26 cellular contexts compared by ENCODE assay signal in the genomic region with DNA sequence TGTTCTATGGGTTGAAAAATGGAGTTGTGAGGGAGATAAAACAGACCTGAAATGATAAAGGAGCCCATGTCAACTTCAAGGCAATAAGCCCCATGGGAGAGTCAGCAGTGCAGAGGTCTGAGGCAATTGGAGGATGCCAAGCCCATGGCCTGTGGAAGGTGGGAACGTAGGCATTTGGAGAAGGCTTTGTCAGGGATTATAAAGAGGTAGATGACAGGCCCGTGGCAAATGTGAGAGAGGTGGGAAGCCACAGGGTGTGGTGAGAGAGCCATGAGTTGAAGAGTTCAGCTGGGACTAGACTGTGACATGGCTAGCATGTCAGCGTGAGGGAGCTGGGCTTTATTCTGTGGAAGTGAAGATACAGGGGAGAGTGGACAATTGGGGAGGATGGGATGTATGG. TPM values are rescaled to one million over a fixed set of nuclear protein-coding genes. Genes with fewer than 3 reads are reported as not detected.
A peak's percentile ranks its signal among the peaks of the same experiment; 100 is the strongest.
DNase-seq lines count a peak whose midpoint lies in the region; ATAC-seq, FAIRE-seq and TF ChIP-seq lines count a peak whose summit lies in the region.
"Had no signal": no experiment of that assay in that cellular context is flagged by ENCODE, and none has a peak within 500 bp of the region (broad histone marks: within the 10 kb centered on the region; RNA-seq: fewer than 3 reads in every experiment).

No MANE protein-coding gene starts in this region.

- POLR2A ChIA-PET in K562 (lab: Yijun Ruan, JAX) (interaction anchor here (0.9 to 1.0 kb wide), 2 partner anchors 10 to 26 kb away, joined by 3 read pairs; no protein-coding TSS in a partner anchor), WTC11 (lab: Charles Lee) (interaction anchor here (1.1 kb wide), 1 partner anchor 114 kb away, joined by 3 read pairs; no protein-coding TSS in a partner anchor)

- no TSS peak for BruUV-seq in K562 (replicated peaks; lab: Mats Ljungman, UMichigan)

- TF ChIP-seq CTCF in K562 (IDR thresholded peaks at IDR 0.05 in 2 of 3, conservative IDR thresholded peaks at IDR 0.05 in 1 of 3; ENCODE audit: insufficient read depth in 2 of 3, low read depth in 1 of 3, low read length in 3 of 3) (no peak), neural progenitor cell (IDR thresholded peaks at IDR 0.05) (no peak), WTC11 (IDR thresholded peaks at IDR 0.05) (no peak)

- H3K9me3 ChIP-seq in K562 (replicated peaks; ENCODE audit: control insufficient read depth, insufficient read depth, low read depth, low read length), result no peaks in the 10 kb centered on the region
- no peaks in the 10 kb centered on the region for H3K9me3 ChIP-seq in neural progenitor cell (ENCODE audit: low read depth)
- H3K9me3 ChIP-seq: A549; BE2C; BLaER1 treated with 17β-estradiol and CSF1 and Interleukin-3, amounts not matched to agents 10 nM and 100 nM had no signal

- H3K9ac ChIP-seq in K562 (ENCODE audit: insufficient read depth in 1 of 2, low read depth in 2 of 2, low read length in 2 of 2) (no peak overlapping the region), neural progenitor cell (no peak overlapping the region)
- H3K9ac ChIP-seq: BLaER1 treated with 17β-estradiol and CSF1 and Interleukin-3, amounts not matched to agents 10 nM and 100 nM; GM23248 had no signal

- WGBS in K562 (ENCODE audit: insufficient coverage, low coverage, missing lambda C conversion rate), result 3% methylated on average over 3 of the region's 3 CpGs

- H3K27ac Mint-ChIP-seq in neural progenitor cell, result no peak overlapping the region
- H3K27ac Mint-ChIP-seq in WTC11, result no peak overlapping the region
- H3K27ac Mint-ChIP-seq: CD4-positive, alpha-beta T cell had no signal

- H3K27ac ChIP-seq in K562 (ENCODE audit: extremely low read depth, low read depth, low read length), result no peak overlapping the region
- H3K27ac ChIP-seq in neural progenitor cell, result no peak overlapping the region
- H3K27ac ChIP-seq: A549; BLaER1 treated with 17β-estradiol and CSF1 and Interleukin-3, amounts not matched to agents 10 nM and 100 nM; GM23248 had no signal

- H3K36me3 ChIP-seq in K562 (ENCODE audit: control insufficient read depth, insufficient read depth, low read length) (no peaks in the 10 kb centered on the region), neural progenitor cell (no peaks in the 10 kb centered on the region)
- H3K36me3 ChIP-seq: BE2C had no signal

- no peak for DNase-seq in K562 (ENCODE audit: extremely low read depth in 1 of 4, low spot score in 3 of 4)
- no peak for DNase-seq in neural progenitor cell (ENCODE audit: low spot score)
- DNase-seq in WTC11 (ENCODE audit: low spot score), result no peak
- DNase-seq in RCC 7860 (ENCODE audit: low spot score), result no peak
- no peak for DNase-seq in NCI-H345 treated with DMSO at 0.1 percent for 48 hours (lab: John Stamatoyannopoulos, UW; ENCODE audit: unreplicated experiment)
- DNase-seq: 8988T; ACHN; AML-193; BE2C; CD4-positive, alpha-beta T cell; CD8-positive, alpha-beta memory T cell; DMS 273 treated with DMSO at 0.1 percent for 48 hours; DMS79; EL; GDM1; GM23248; H7; HCEC 1CT had no signal

- H3K79me2 ChIP-seq in K562 (ENCODE audit: control insufficient read depth, insufficient read depth, low read length) (no peaks in the 10 kb centered on the region), neural progenitor cell (ENCODE audit: low read depth) (no peaks in the 10 kb centered on the region)

- H3K27me3 ChIP-seq in K562 (ENCODE audit: control insufficient read depth in 2 of 2, insufficient read depth in 2 of 2, low read length in 2 of 2) (peaks cover 11 to 23% of the 10 kb centered on the region in 2 experiments; a peak in 3 of 5 replicates), neural progenitor cell (no peaks in the 10 kb centered on the region)
- H3K27me3 ChIP-seq: BLaER1 treated with 17β-estradiol and CSF1 and Interleukin-3, amounts not matched to agents 10 nM and 100 nM had no signal

- peak; percentile 34; the same call in 2 of the 3 replicates for ATAC-seq in K562
- ATAC-seq in esophagus mucosa, result peak; percentile 24
- ATAC-seq in WTC11, result no peak
- ATAC-seq: A549, GM12878 had no signal

- H3K36me3 Mint-ChIP-seq in neural progenitor cell (no peaks in the 10 kb centered on the region), WTC11 (no peaks in the 10 kb centered on the region)

- no peak for TF ChIP-seq RAD21 in K562 (CRISPR knock-in tag; conservative IDR thresholded peaks at IDR 0.05 in 1 of 2, IDR thresholded peaks at IDR 0.05 in 1 of 2)

- no peak overlapping the region for H2AFZ ChIP-seq in K562 (ENCODE audit: low read depth, low read length)
- H2AFZ ChIP-seq in neural progenitor cell (replicated peaks), result no peak overlapping the region
- H2AFZ ChIP-seq: GM23248 had no signal

- TF ChIP-seq EP300 in K562 (IDR thresholded peaks at IDR 0.05; ENCODE audit: low read length), result no peak

- peaks cover 0 to 4% of the 10 kb centered on the region in 2 experiments; a peak in 1 of 5 replicates for H3K4me1 ChIP-seq in K562 (replicated peaks in 1 of 2; ENCODE audit: control insufficient read depth in 2 of 2, insufficient read depth in 2 of 2, low read length in 2 of 2)
- peaks cover 4% of the 10 kb centered on the region for H3K4me1 ChIP-seq in neural progenitor cell
- H3K4me1 ChIP-seq: A549, BE2C had no signal

- no peaks in the 10 kb centered on the region for H3K4me1 Mint-ChIP-seq in neural progenitor cell
- peaks cover 5% of the 10 kb centered on the region; the same call in 1 of the 2 replicates for H3K4me1 Mint-ChIP-seq in WTC11
- H3K4me1 Mint-ChIP-seq: CD14-positive monocyte had no signal

- H3K4me3 ChIP-seq in K562 (no peak overlapping the region), neural progenitor cell (no peak overlapping the region)
- H3K4me3 ChIP-seq: A549; BLaER1 treated with 17β-estradiol and CSF1 and Interleukin-3, amounts not matched to agents 10 nM and 100 nM; GM12878; GM23248 had no signal

- H4K20me1 ChIP-seq in K562 (replicated peaks; ENCODE audit: control insufficient read depth, insufficient read depth, low read length) (no peaks in the 10 kb centered on the region; the same call in 1 of the 2 replicates), neural progenitor cell (ENCODE audit: low read depth) (no peaks in the 10 kb centered on the region)

- H3K4me3 Mint-ChIP-seq in neural progenitor cell, result peak overlapping the region; percentile 46
- H3K4me3 Mint-ChIP-seq in WTC11, result no peak overlapping the region
- H3K4me3 Mint-ChIP-seq: CD14-positive monocyte; CD4-positive, alpha-beta T cell; CD8-positive, alpha-beta memory T cell had no signal

- FAIRE-seq in K562 (lab: Jason Lieb, UNC) (no peak), RCC 7860 (lab: Jason Lieb, UNC) (no peak)
- FAIRE-seq: A549, D721Med, GM12878, GM19239, H1 had no signal

- intact Hi-C loops in K562 (cut with micrococcal nuclease), result no loop called here

- H3F3A ChIP-seq in neural progenitor cell (ENCODE audit: low read depth), result no peaks in the 10 kb centered on the region

- no peak for TF ChIP-seq POLR2A in K562 (conservative IDR thresholded peaks at IDR 0.05)

- peaks cover 8% of the 10 kb centered on the region for H3K27me3 Mint-ChIP-seq in neural progenitor cell (ENCODE audit: insufficient read depth, low read depth)
- peaks cover 3% of the 10 kb centered on the region; the same call in 1 of the 2 replicates for H3K27me3 Mint-ChIP-seq in WTC11 (ENCODE audit: low read depth)
- H3K27me3 Mint-ChIP-seq: CD4-positive, alpha-beta T cell had no signal

- CTCF ChIA-PET in K562 (lab: Yijun Ruan, JAX; ENCODE audit: low intra/inter-chr PET ratio) (no interaction called here), WTC11 (lab: Charles Lee) (no interaction called here)

- H3K9me3 Mint-ChIP-seq in neural progenitor cell, result no peaks in the 10 kb centered on the region
- H3K9me3 Mint-ChIP-seq in WTC11, result no peaks in the 10 kb centered on the region
- H3K9me3 Mint-ChIP-seq: CD14-positive monocyte; CD4-positive, alpha-beta T cell; CD8-positive, alpha-beta memory T cell had no signal

- H3K4me2 ChIP-seq in K562 (ENCODE audit: insufficient read depth, low read length) (no peak overlapping the region), neural progenitor cell (no peak overlapping the region)
- H3K4me2 ChIP-seq: A549; BLaER1 treated with 17β-estradiol and CSF1 and Interleukin-3, amounts not matched to agents 10 nM and 100 nM had no signal

- no peaks in the 10 kb centered on the region for H3K9me1 ChIP-seq in K562 (ENCODE audit: control insufficient read depth, insufficient read depth, low read length)

- in situ Hi-C loops in K562 (cut with MboI), result loop anchor here (25.0 kb wide), 1 partner anchor 975 kb away; no protein-coding TSS in a partner anchor

TF ChIP-seq in K562, 482 proteins besides CTCF, POLR2A, EP300 and RAD21 (continues in another document):
- no peak for TF ChIP-seq SNRNP70 (optimal IDR thresholded peaks at IDR 0.05; ENCODE audit: low read depth, low read length)
- no peak for TF ChIP-seq DPF2 (IDR thresholded peaks at IDR 0.05)
- TF ChIP-seq ZNF695 (CRISPR knock-in tag; IDR thresholded peaks at IDR 0.05), result no peak
- TF ChIP-seq SMARCB1 (IDR thresholded peaks at IDR 0.05; ENCODE audit: insufficient read length, low read depth), result no peak

TF ChIP-seq in WTC11, 78 proteins besides CTCF, POLR2A, EP300 and RAD21:
- no peak for TF ChIP-seq ZNF396 (CRISPR knock-in tag; IDR thresholded peaks at IDR 0.05; ENCODE audit: borderline replicate concordance)

RNA-seq across cellular contexts. Expression of gene MFSD1, which starts 35.4 kb away (rescaled TPM):
- total RNA-seq in K562 (2011; cell fraction: chromatin; rRNA removed; ENCODE audit: low replicate concordance), result 33.7 and 51.7 TPM in 2 replicates
- 32.1 and 34.5 TPM in 2 replicates for total RNA-seq in K562 (2011; cell fraction: nucleolus; rRNA removed)
- 42.4 and 60.5 TPM in 2 replicates for total RNA-seq in K562 (2011; cell fraction: nucleoplasm; rRNA removed)
- total RNA-seq in K562 (2014; rRNA removed) (25.6 and 26.4 TPM in 2 replicates), K562 (2014; rRNA removed; fragmentation: Illumina TruSeq; extraction: Trizol) (40.3 and 47.2 TPM in 2 replicates), K562 (2015; rRNA removed; fragmentation: Illumina TruSeq; extraction: Trizol) (39.0 and 43.9 TPM in 2 replicates), K562 (2021) (28.6 and 31.2 TPM in 2 replicates), esophagus mucosa (40.1 TPM), neural progenitor cell (ENCODE audit: low replicate concordance) (13.4 and 16.0 TPM in 2 replicates), WTC11 (2021) (6.6 to 8.2 TPM (median 6.7 TPM) in 3 replicates)
- polyA plus RNA-seq in K562 (2011; rRNA removed) (35.5 and 49.5 TPM in 2 replicates), K562 (2014; fragmentation: Illumina TruSeq; extraction: Trizol) (27.5 and 28.4 TPM in 2 replicates), K562 (2014; fragmentation: Nextera tagmentation; extraction: Ambion mirVana) (10 to 100 TPM in 1 of 2 experiments, 1 to 10 TPM in 1; 8.7 to 11.4 TPM), K562 (2014; rRNA removed) (31.3 and 33.4 TPM in 2 replicates)
- polyA plus RNA-seq in K562 (2011; cell fraction: cytosol; rRNA removed), result 26.6 and 51.5 TPM in 2 replicates
- 22.9 and 31.5 TPM in 2 replicates for polyA plus RNA-seq in K562 (2011; cell fraction: nucleus; rRNA removed)
- 21.6 and 28.0 TPM in 2 replicates for polyA plus RNA-seq in K562 (2012)
- 52.2 and 58.3 TPM in 2 replicates for polyA minus RNA-seq in K562 (2011; rRNA and poly(A)+ RNA removed)
- polyA minus RNA-seq in K562 (2011; cell fraction: cytosol; rRNA and poly(A)+ RNA removed), result 19.7 and 24.4 TPM in 2 replicates
- polyA minus RNA-seq in K562 (2011; cell fraction: nucleus; rRNA and poly(A)+ RNA removed), result 21.7 and 30.3 TPM in 2 replicates
